Comparison of ENCODE assay signal across 8 cellular contexts in the genomic region with DNA sequence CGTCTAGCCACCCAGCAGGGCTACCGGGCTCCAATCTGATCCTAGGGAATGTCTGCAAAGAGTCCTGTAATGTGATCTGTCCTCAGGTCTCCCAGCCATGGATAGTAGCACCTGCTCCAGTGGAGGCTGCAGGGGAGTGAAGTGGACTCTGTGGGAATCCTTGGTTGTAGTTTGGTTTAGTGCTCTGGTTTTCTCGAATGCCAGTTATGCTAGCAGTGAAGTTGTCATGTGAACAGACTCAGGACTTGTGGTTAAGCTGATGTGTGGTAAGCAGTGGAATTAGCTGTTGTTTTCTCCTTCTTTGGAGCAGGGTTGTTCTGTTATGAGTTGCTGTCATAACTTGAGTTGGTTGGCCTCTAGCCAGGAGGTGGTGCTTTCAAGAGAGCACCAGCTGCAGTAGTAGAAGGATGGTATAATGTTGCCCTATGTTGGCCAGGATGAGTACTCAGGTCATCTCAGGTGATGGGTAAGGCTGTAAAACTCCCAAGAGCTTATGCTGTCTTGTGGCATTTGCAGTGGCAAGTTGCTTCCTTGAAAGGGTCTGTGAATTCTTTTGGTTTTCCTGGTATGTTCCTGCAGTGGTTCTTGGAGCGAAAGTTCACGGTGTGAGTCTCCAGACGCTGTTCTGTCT.
DNase-seq lines count a peak whose midpoint lies in the region; ATAC-seq and TF ChIP-seq lines count a peak whose summit lies in the region.

No MANE protein-coding gene starts in this region.

- H3K27ac Mint-ChIP-seq in Caco-2 (ENCODE audit: unreplicated experiment) = no peak overlapping the region

- no peak overlapping the region for H3K4me3 Mint-ChIP-seq in Caco-2 (ENCODE audit: unreplicated experiment)

- peaks cover 22% of the 10 kb centered on the region for H3K9me3 Mint-ChIP-seq in Caco-2 (ENCODE audit: unreplicated experiment)

- H3K27ac ChIP-seq in SJCRH30 = no peak overlapping the region
- no peak overlapping the region for H3K27ac ChIP-seq in aorta (ENCODE audit: low read depth in 1 of 2, low read length in 2 of 2)

- no TSS peak for BruUV-seq in Caco-2 (replicated peaks; lab: Mats Ljungman, UMichigan)

- CTCF ChIA-PET in Caco-2 (lab: Charles Lee) = no interaction called here

- POLR2A ChIA-PET in Caco-2 (lab: Charles Lee) = no interaction called here

- H3K4me1 ChIP-seq in SJCRH30 (peaks cover 7% of the 10 kb centered on the region), aorta (ENCODE audit: control insufficient read depth in 1 of 2, insufficient read depth in 2 of 2, low read length in 2 of 2) (no peaks in the 10 kb centered on the region), Caco-2 (no peaks in the 10 kb centered on the region)

- no peaks in the 10 kb centered on the region for H3K27me3 Mint-ChIP-seq in Caco-2 (ENCODE audit: insufficient read depth, unreplicated experiment)

- 64 to 74% methylated on average over 6 of the region's 6 CpGs for WGBS in aorta, 2 donors

- H3K36me3 Mint-ChIP-seq in Caco-2 (ENCODE audit: insufficient read depth, unreplicated experiment) = peaks cover 8% of the 10 kb centered on the region

- H3K36me3 ChIP-seq in SJCRH30 = no peaks in the 10 kb centered on the region
- no peaks in the 10 kb centered on the region for H3K36me3 ChIP-seq in aorta (ENCODE audit: control insufficient read depth in 1 of 2, insufficient read depth in 2 of 2, low read length in 1 of 2)
- no peaks in the 10 kb centered on the region for H3K36me3 ChIP-seq in Caco-2 (ENCODE audit: control insufficient read depth, insufficient read depth, low read length)

- intact Hi-C loops in aorta (cut with DNase I) = no loop called here
- intact Hi-C loops in Caco-2 (cut with micrococcal nuclease; ENCODE audit: unreplicated experiment) = no loop called here

- H3K9me3 ChIP-seq in SJCRH30 (replicated peaks) (no peaks in the 10 kb centered on the region; the same call in 1 of the 2 replicates), aorta (ENCODE audit: control insufficient read depth, low read length) (no peaks in the 10 kb centered on the region), Caco-2 (peaks cover 7% of the 10 kb centered on the region; the same call in 1 of the 2 replicates)

- DNase-seq in stimulated activated CD4-positive, alpha-beta T cell treated with anti-CD3 and anti-CD28 coated beads, Interleukin-15, amount 100 ng/mL, for 24 hours = peak; percentile 38
- no peak for DNase-seq in stimulated activated CD4-positive, alpha-beta T cell treated with anti-CD3 and anti-CD28 coated beads, Interleukin-4, amount 100 ng/mL, for 4 hours
- peak; percentile 79 to 83 for DNase-seq in SJCRH30
- DNase-seq in foreskin fibroblast = peak; percentile 12 to 36
- peak in 1 of 2 donors; percentile 61 for DNase-seq in aorta
- DNase-seq in Caco-2 = no peak
- DNase-seq in NOMO-1 treated with DMSO at 0.1 percent for 48 hours (lab: John Stamatoyannopoulos, UW; ENCODE audit: unreplicated experiment) = no peak

- no peaks in the 10 kb centered on the region for H3K27me3 ChIP-seq in SJCRH30
- H3K27me3 ChIP-seq in aorta (ENCODE audit: control insufficient read depth in 1 of 2, insufficient read depth in 2 of 2, low read length in 1 of 2) = no peaks in the 10 kb centered on the region
- H3K27me3 ChIP-seq in Caco-2 (replicated peaks; ENCODE audit: control insufficient read depth, insufficient read depth, low read length) = no peaks in the 10 kb centered on the region

- no peak for TF ChIP-seq CTCF in foreskin fibroblast (IDR thresholded peaks at IDR 0.05; ENCODE audit: low read depth, low read length)
- TF ChIP-seq CTCF in Caco-2 (IDR thresholded peaks at IDR 0.05; ENCODE audit: insufficient read depth in 1 of 2, low read depth in 1 of 2, low read length in 1 of 2, severe bottlenecking in 1 of 2, unreplicated experiment in 1 of 2) = no peak

- H3K4me1 Mint-ChIP-seq in Caco-2 (ENCODE audit: low read depth, unreplicated experiment) = no peaks in the 10 kb centered on the region

- H3K4me3 ChIP-seq in SJCRH30 (no peak overlapping the region), foreskin fibroblast (ENCODE audit: low read depth in 1 of 2, low read length in 2 of 2) (no peak overlapping the region), aorta (ENCODE audit: low read length in 2 of 2) (no peak overlapping the region), Caco-2 (ENCODE audit: low read depth, low read length) (no peak overlapping the region)

- ATAC-seq in aorta (ENCODE audit: low FRiP score) (peak; percentile 22), GM18519 (IDR thresholded peaks at IDR 0.05; ENCODE audit: low FRiP score, unreplicated experiment) (no peak)

Comparison
In these comparisons a context has a peak if more than half of its experiments do, and no peak if none do; other contexts are left out.
1. DNase-seq: peak in stimulated activated CD4-positive, alpha-beta T cell treated with anti-CD3 and anti-CD28 coated beads, Interleukin-15, amount 100 ng/mL, for 24 hours (single experiment), SJCRH30 (2 of 2) and foreskin fibroblast (2 of 2); none in stimulated activated CD4-positive, alpha-beta T cell treated with anti-CD3 and anti-CD28 coated beads, Interleukin-4, amount 100 ng/mL, for 4 hours (0 of 2), Caco-2 (0 of 2) and NOMO-1 treated with DMSO at 0.1 percent for 48 hours (single experiment).